ENCODE assay signal across 27 cellular contexts in genomic region chr7:31970501-31970900, GRCh38.
"Had no signal": no experiment of that assay in that cellular context is flagged by ENCODE, and none has a peak within 500 bp of the region (broad histone marks: within the 10 kb centered on the region; RNA-seq: fewer than 3 reads in every experiment).

No MANE protein-coding gene starts in this region.

- H3K27me3 Mint-ChIP-seq: naive B cell had no signal

- H3K9me3 ChIP-seq: gastrocnemius medialis, mucosa of descending colon had no signal

- H3K4me1 ChIP-seq: esophagus squamous epithelium, gastrocnemius medialis, left lung, lower lobe of right lung had no signal

- H3K36me3 ChIP-seq: esophagus squamous epithelium, gastrocnemius medialis, heart right ventricle, left lung, lower lobe of right lung had no signal

- H3K4me3 ChIP-seq: coronary artery, dorsolateral prefrontal cortex, esophagus squamous epithelium, gastrocnemius medialis, heart right ventricle, left lung, lower lobe of right lung, mucosa of descending colon had no signal

- H3K4me1 Mint-ChIP-seq: mesothelial cell of epicardium, naive B cell had no signal

- DNase-seq: dermis blood vessel endothelial cell; dorsolateral prefrontal cortex; effector CD4-positive, alpha-beta T cell; effector memory CD4-positive, alpha-beta T cell; erythroblast; esophagus squamous epithelium; foreskin fibroblast; foreskin melanocyte; gastrocnemius medialis; glutamatergic neuron; head of caudate nucleus; heart right ventricle; hippocampal formation; left cardiac atrium; left lung; left ventricle myocardium superior; lower lobe of right lung; mesenchymal stem cell; mucosa of descending colon; naive B cell had no signal

- H3K27me3 ChIP-seq: dorsolateral prefrontal cortex, esophagus squamous epithelium, gastrocnemius medialis, heart right ventricle, left lung had no signal

- FAIRE-seq: colon, islet of Langerhans, keratinocyte had no signal

- H3K27ac Mint-ChIP-seq: mesothelial cell of epicardium, naive B cell had no signal

- H3K4me3 Mint-ChIP-seq: mesothelial cell of epicardium, naive B cell had no signal

- H3K27ac ChIP-seq: coronary artery, dorsolateral prefrontal cortex, epithelial cell of prostate, esophagus squamous epithelium, gastrocnemius medialis, heart right ventricle, left lung, lower lobe of right lung had no signal

- H3K36me3 Mint-ChIP-seq: mesothelial cell of epicardium, naive B cell had no signal

- ATAC-seq: esophagus mucosa, gastrocnemius medialis, left cardiac atrium, left lung, lower lobe of right lung, mucosa of descending colon had no signal
